ENCODE assay signal across 25 cellular contexts in genomic region chr3:144652573-144652972, GRCh38.
A peak's percentile ranks its signal among the peaks of the same experiment; 100 is the strongest.
DNase-seq lines count a peak whose midpoint lies in the region; ATAC-seq and TF ChIP-seq lines count a peak whose summit lies in the region.
"Had no signal": no experiment of that assay in that cellular context is flagged by ENCODE, and none has a peak within 500 bp of the region (broad histone marks: within the 10 kb centered on the region; RNA-seq: fewer than 3 reads in every experiment).

No MANE protein-coding gene starts in this region.

- H3K36me3 Mint-ChIP-seq in activated CD8-positive, alpha-beta T cell treated with anti-CD3 and anti-CD28 coated beads for 36 hours (ENCODE audit: low read depth): no peaks in the 10 kb centered on the region
- no peaks in the 10 kb centered on the region for H3K36me3 Mint-ChIP-seq in WTC11
- H3K36me3 Mint-ChIP-seq: CD4-positive, CD25-positive, alpha-beta regulatory T cell; naive thymus-derived CD8-positive, alpha-beta T cell; type B pancreatic cell had no signal

- intact Hi-C loops in activated CD8-positive, alpha-beta T cell treated with anti-CD3 and anti-CD28 coated beads for 36 hours (cut with micrococcal nuclease): no loop called here

- CTCF ChIA-PET in activated CD8-positive, alpha-beta T cell treated with anti-CD3 and anti-CD28 coated beads for 36 hours (lab: Charles Lee): no interaction called here
- CTCF ChIA-PET in WTC11 (lab: Charles Lee): no interaction called here

- no peak overlapping the region for H3K27ac Mint-ChIP-seq in activated CD8-positive, alpha-beta T cell treated with anti-CD3 and anti-CD28 coated beads for 36 hours
- H3K27ac Mint-ChIP-seq in WTC11: no peak overlapping the region
- H3K27ac Mint-ChIP-seq: activated CD4-positive, alpha-beta T cell treated with anti-CD3 and anti-CD28 coated beads, Interleukin-2, amount 10 ng/mL, durations not matched to agents 24 days and 14 days; CD4-positive, CD25-positive, alpha-beta regulatory T cell; naive thymus-derived CD8-positive, alpha-beta T cell; stimulated activated naive CD8-positive, alpha-beta T cell treated with anti-CD3 and anti-CD28 coated beads, Interleukin-15, amount 100 ng/mL, for 72 hours; type B pancreatic cell had no signal

- H3K9me3 Mint-ChIP-seq in activated CD8-positive, alpha-beta T cell treated with anti-CD3 and anti-CD28 coated beads for 36 hours: peaks cover 2% of the 10 kb centered on the region
- no peaks in the 10 kb centered on the region for H3K9me3 Mint-ChIP-seq in WTC11
- H3K9me3 Mint-ChIP-seq: activated CD4-positive, alpha-beta T cell treated with anti-CD3 and anti-CD28 coated beads, Interleukin-2, amount 10 ng/mL, durations not matched to agents 24 days and 14 days; naive thymus-derived CD8-positive, alpha-beta T cell; stimulated activated naive CD8-positive, alpha-beta T cell treated with anti-CD3 and anti-CD28 coated beads, Interleukin-15, amount 100 ng/mL, for 72 hours; type B pancreatic cell had no signal

- H3K27me3 Mint-ChIP-seq in activated CD8-positive, alpha-beta T cell treated with anti-CD3 and anti-CD28 coated beads for 36 hours: no peaks in the 10 kb centered on the region
- H3K27me3 Mint-ChIP-seq in WTC11 (ENCODE audit: low read depth): no peaks in the 10 kb centered on the region
- H3K27me3 Mint-ChIP-seq: activated CD4-positive, alpha-beta T cell treated with anti-CD3 and anti-CD28 coated beads, Interleukin-2, amount 10 ng/mL, durations not matched to agents 24 days and 14 days; CD4-positive, CD25-positive, alpha-beta regulatory T cell; naive thymus-derived CD8-positive, alpha-beta T cell; stimulated activated naive CD8-positive, alpha-beta T cell treated with anti-CD3 and anti-CD28 coated beads, Interleukin-15, amount 100 ng/mL, for 72 hours; type B pancreatic cell had no signal

- POLR2A ChIA-PET in activated CD8-positive, alpha-beta T cell treated with anti-CD3 and anti-CD28 coated beads for 36 hours (lab: Charles Lee): no interaction called here
- POLR2A ChIA-PET in WTC11 (lab: Charles Lee): no interaction called here

- no peak for TF ChIP-seq CTCF in foreskin fibroblast (IDR thresholded peaks at IDR 0.05; ENCODE audit: low read depth, low read length)
- TF ChIP-seq CTCF in activated CD8-positive, alpha-beta T cell treated with anti-CD3 and anti-CD28 coated beads for 36 hours (IDR thresholded peaks at IDR 0.05): no peak
- TF ChIP-seq CTCF in WTC11 (IDR thresholded peaks at IDR 0.05): no peak

- no peaks in the 10 kb centered on the region for H3K4me1 Mint-ChIP-seq in activated CD8-positive, alpha-beta T cell treated with anti-CD3 and anti-CD28 coated beads for 36 hours (ENCODE audit: low read depth)
- H3K4me1 Mint-ChIP-seq in WTC11: no peaks in the 10 kb centered on the region
- H3K4me1 Mint-ChIP-seq: activated CD4-positive, alpha-beta T cell treated with anti-CD3 and anti-CD28 coated beads, Interleukin-2, amount 10 ng/mL, durations not matched to agents 24 days and 14 days; CD4-positive, CD25-positive, alpha-beta regulatory T cell; naive thymus-derived CD8-positive, alpha-beta T cell; stimulated activated naive CD8-positive, alpha-beta T cell treated with anti-CD3 and anti-CD28 coated beads, Interleukin-15, amount 100 ng/mL, for 72 hours had no signal

- no peak for ATAC-seq in activated CD8-positive, alpha-beta T cell treated with anti-CD3 and anti-CD28 coated beads for 36 hours
- ATAC-seq in WTC11 (no peak), HG03354 (IDR thresholded peaks at IDR 0.05; ENCODE audit: poor library complexity, severe bottlenecking, unreplicated experiment) (no peak)
- ATAC-seq: gastrocnemius medialis; HCT116; K562; naive thymus-derived CD8-positive, alpha-beta T cell; stimulated activated naive CD8-positive, alpha-beta T cell treated with anti-CD3 and anti-CD28 coated beads, Interleukin-15, amount 100 ng/mL, for 72 hours had no signal

- no peak overlapping the region for H3K4me3 Mint-ChIP-seq in activated CD8-positive, alpha-beta T cell treated with anti-CD3 and anti-CD28 coated beads for 36 hours
- H3K4me3 Mint-ChIP-seq in WTC11: no peak overlapping the region
- H3K4me3 Mint-ChIP-seq: activated CD4-positive, alpha-beta T cell treated with anti-CD3 and anti-CD28 coated beads, Interleukin-2, amount 10 ng/mL, durations not matched to agents 24 days and 14 days; CD4-positive, CD25-positive, alpha-beta regulatory T cell; naive thymus-derived CD8-positive, alpha-beta T cell; stimulated activated naive CD8-positive, alpha-beta T cell treated with anti-CD3 and anti-CD28 coated beads, Interleukin-15, amount 100 ng/mL, for 72 hours; type B pancreatic cell had no signal

- H3K4me3 ChIP-seq in foreskin fibroblast (ENCODE audit: low read depth in 1 of 2, low read length in 2 of 2): no peak overlapping the region
- H3K4me3 ChIP-seq: gastrocnemius medialis, K562 had no signal

- DNase-seq in SKM-1 treated with dmso at 0.1 percent for 144 hours (lab: John Stamatoyannopoulos, UW; ENCODE audit: unreplicated experiment) (peak; percentile 16), SKM-1 (lab: John Stamatoyannopoulos, UW; ENCODE audit: unreplicated experiment) (no peak), amniotic epithelial cell (ENCODE audit: low read depth) (peak; percentile 78), foreskin fibroblast (peak; percentile 83 to 89), WTC11 (ENCODE audit: low spot score) (no peak), retina (no peak)
- no peak for DNase-seq in activated CD8-positive, alpha-beta T cell treated with anti-CD3 and anti-CD28 coated beads for 36 hours
- DNase-seq: 8988T; activated CD4-positive, alpha-beta T cell treated with anti-CD3 and anti-CD28 coated beads, Interleukin-2, amount 10 ng/mL, durations not matched to agents 24 days and 14 days; activated CD8-positive, alpha-beta memory T cell treated with anti-CD3 and anti-CD28 coated beads, Interleukin-2, amount 50 U/mL, for 4 hours; activated gamma-delta T cell; CD4-positive, CD25-positive, alpha-beta regulatory T cell; cerebellar nuclear complex; gastrocnemius medialis; mesendoderm; naive thymus-derived CD8-positive, alpha-beta T cell; NCI-H1092; NCI-H2081; NCI-H510A; stimulated activated CD4-positive, alpha-beta T cell treated with anti-CD3 and anti-CD28 coated beads, Interleukin-2, amount 100 ng/mL, for 48 hours; stimulated activated naive CD8-positive, alpha-beta T cell treated with anti-CD3 and anti-CD28 coated beads, Interleukin-15, amount 100 ng/mL, for 72 hours had no signal

TF ChIP-seq in WTC11, 78 proteins besides CTCF, POLR2A, EP300 and RAD21:
- TF ChIP-seq ZNF263 (CRISPR knock-in tag; IDR thresholded peaks at IDR 0.05; ENCODE audit: low read depth) (no peak), NFATC4 (CRISPR knock-in tag; IDR thresholded peaks at IDR 0.05) (no peak), SP1 (CRISPR knock-in tag; conservative IDR thresholded peaks at IDR 0.05) (no peak), KAT7 (CRISPR knock-in tag; IDR thresholded peaks at IDR 0.05; ENCODE audit: borderline replicate concordance) (no peak), ZNF121 (CRISPR knock-in tag; IDR thresholded peaks at IDR 0.05) (no peak), TCF7 (CRISPR knock-in tag; IDR thresholded peaks at IDR 0.05; ENCODE audit: low read depth) (no peak), ZNF317 (CRISPR knock-in tag; IDR thresholded peaks at IDR 0.05; ENCODE audit: borderline replicate concordance, low read depth) (no peak), E2F5 (CRISPR knock-in tag; IDR thresholded peaks at IDR 0.05) (no peak), JAZF1 (CRISPR knock-in tag; IDR thresholded peaks at IDR 0.05) (no peak), ZNF512 (CRISPR knock-in tag; IDR thresholded peaks at IDR 0.05; ENCODE audit: borderline replicate concordance) (no peak), GABPB1 (CRISPR knock-in tag; IDR thresholded peaks at IDR 0.05) (no peak), FOXJ3 (CRISPR knock-in tag; IDR thresholded peaks at IDR 0.05; ENCODE audit: borderline replicate concordance) (no peak), ZNF671 (CRISPR knock-in tag; IDR thresholded peaks at IDR 0.05) (no peak), TEAD1 (CRISPR knock-in tag; IDR thresholded peaks at IDR 0.05) (no peak), IRF1 (CRISPR knock-in tag; IDR thresholded peaks at IDR 0.05) (no peak), MAX (CRISPR knock-in tag; IDR thresholded peaks at IDR 0.05) (no peak), RORB (CRISPR knock-in tag; IDR thresholded peaks at IDR 0.05) (no peak), CBFB (CRISPR knock-in tag; IDR thresholded peaks at IDR 0.05; ENCODE audit: low read depth) (no peak), MXD4 (CRISPR knock-in tag; IDR thresholded peaks at IDR 0.05; ENCODE audit: borderline replicate concordance) (no peak)

Comparison
In these comparisons a context has a peak if more than half of its experiments do, and no peak if none do; other contexts are left out.
1. DNase-seq: peak in SKM-1 treated with dmso at 0.1 percent for 144 hours (single experiment), amniotic epithelial cell (single experiment) and foreskin fibroblast (2 of 2); none in SKM-1 (single experiment), activated CD8-positive, alpha-beta T cell treated with anti-CD3 and anti-CD28 coated beads for 36 hours (single experiment), WTC11 (single experiment) and retina (single experiment).